ENCODE assay signal across 7 cellular contexts in the genomic region with DNA sequence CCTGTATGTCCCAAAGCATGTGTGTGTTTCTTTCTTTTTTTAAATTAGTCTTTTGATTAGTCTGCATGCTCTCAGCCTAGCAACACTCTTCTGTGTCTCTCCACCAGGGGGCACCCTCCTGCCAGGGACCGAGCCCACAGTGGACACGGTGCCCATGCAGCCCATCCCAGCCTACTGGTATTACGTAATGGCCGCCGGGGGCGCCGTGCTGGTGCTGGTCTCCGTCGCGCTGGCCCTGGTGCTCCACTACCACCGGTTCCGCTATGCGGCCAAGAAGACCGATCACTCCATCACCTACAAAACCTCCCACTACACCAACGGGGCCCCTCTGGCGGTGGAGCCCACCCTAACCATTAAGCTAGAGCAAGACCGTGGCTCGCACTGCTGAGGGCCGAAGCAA.
DNase-seq lines count a peak whose midpoint lies in the region; TF ChIP-seq lines count a peak whose summit lies in the region.

No MANE protein-coding gene starts in this region.

- no peak overlapping the region for H3K9ac ChIP-seq in muscle layer of colon (ENCODE audit: low read length)

- POLR2A ChIA-PET in OCI-LY7 (lab: Charles Lee) = no interaction called here

- no TSS peak for BruUV-seq in OCI-LY7 (replicated peaks; lab: Mats Ljungman, UMichigan)

- peak; percentile 65 for DNase-seq in GM03348 (ENCODE audit: low spot score)
- DNase-seq in H7 = peak; percentile 86
- peak; percentile 33 for DNase-seq in OCI-LY7 (ENCODE audit: low spot score)
- DNase-seq in dermis blood vessel endothelial cell = peak; percentile 71
- DNase-seq in stimulated activated naive CD4-positive, alpha-beta T cell treated with Interleukin-2 at 50 U/mL for 16 hours (lab: John Stamatoyannopoulos, UW) = no peak
- no peak for DNase-seq in NCI-H345 (lab: John Stamatoyannopoulos, UW)

- H3K4me3 ChIP-seq in H7 (ENCODE audit: insufficient read depth, low read depth, low read length) (no peak overlapping the region), OCI-LY7 (ENCODE audit: low read depth, low read length, poor library complexity, severe bottlenecking) (no peak overlapping the region), muscle layer of colon (ENCODE audit: low read depth in 1 of 2, low read length in 2 of 2) (no peak overlapping the region)

- H3K9me3 ChIP-seq in OCI-LY7 (ENCODE audit: low read length) (no peaks in the 10 kb centered on the region), muscle layer of colon (ENCODE audit: low read length) (no peaks in the 10 kb centered on the region)

- no peak overlapping the region for H2AFZ ChIP-seq in OCI-LY7 (ENCODE audit: low read length)

- H3K27ac ChIP-seq in OCI-LY7 (ENCODE audit: low read depth, low read length, poor library complexity, severe bottlenecking) (no peak overlapping the region), muscle layer of colon (ENCODE audit: low read depth, low read length) (peak overlapping the region; percentile 86)

- H3K4me1 ChIP-seq in OCI-LY7 (ENCODE audit: insufficient read depth, low read length, poor library complexity, severe bottlenecking) (peaks cover 6% of the 10 kb centered on the region), muscle layer of colon (ENCODE audit: insufficient read depth, low read length) (peaks cover 97% of the 10 kb centered on the region)

- intact Hi-C loops in OCI-LY7 (cut with micrococcal nuclease; ENCODE audit: unreplicated experiment) = loop anchor here (1.0 kb wide), 1 partner anchor 149 kb away; no protein-coding TSS in a partner anchor

- no peaks in the 10 kb centered on the region for H3K27me3 ChIP-seq in H7 (ENCODE audit: control insufficient read depth, insufficient read depth, low read length)
- H3K27me3 ChIP-seq in muscle layer of colon (ENCODE audit: control insufficient read depth in 1 of 2, insufficient read depth in 2 of 2, low read length in 2 of 2) = no peaks in the 10 kb centered on the region

- H3K36me3 ChIP-seq in H7 (replicated peaks; ENCODE audit: control insufficient read depth, insufficient read depth, low read length) (no peaks in the 10 kb centered on the region), OCI-LY7 (ENCODE audit: insufficient read depth, low read length) (no peaks in the 10 kb centered on the region), muscle layer of colon (ENCODE audit: insufficient read depth, low read length) (peaks cover 23% of the 10 kb centered on the region)

- TF ChIP-seq CTCF in OCI-LY7 (conservative IDR thresholded peaks at IDR 0.05; ENCODE audit: low read length) = peak; percentile 82

- H3K9me2 ChIP-seq in OCI-LY7 (ENCODE audit: insufficient read depth, low read length) = no peaks in the 10 kb centered on the region

- no peaks in the 10 kb centered on the region for H4K20me1 ChIP-seq in OCI-LY7 (ENCODE audit: insufficient read depth, low read length)

- CTCF ChIA-PET in OCI-LY7 (lab: Charles Lee; ENCODE audit: unreplicated experiment) = no interaction called here

- H3K79me2 ChIP-seq in OCI-LY7 (ENCODE audit: insufficient read depth, low read depth, low read length) = no peaks in the 10 kb centered on the region

- no peak overlapping the region for H3K4me2 ChIP-seq in OCI-LY7 (ENCODE audit: low read length)

Comparison
In these comparisons a context has a peak if more than half of its experiments do, and no peak if none do; other contexts are left out.
1. DNase-seq: peak in GM03348 (single experiment), H7 (single experiment), OCI-LY7 (single experiment) and dermis blood vessel endothelial cell (single experiment); none in stimulated activated naive CD4-positive, alpha-beta T cell treated with Interleukin-2 at 50 U/mL for 16 hours (single experiment) and NCI-H345 (single experiment).